8 cellular contexts compared by ENCODE assay signal in genomic region chr1:161487483-161487827, GRCh38. TPM values are rescaled to one million over a fixed set of nuclear protein-coding genes. Genes with fewer than 3 reads are reported as not detected.
DNase-seq lines count a peak whose midpoint lies in the region; ATAC-seq and TF ChIP-seq lines count a peak whose summit lies in the region.

No MANE protein-coding gene starts in this region.

- ATAC-seq in sciatic nerve (peak; percentile 59), GM19035 (IDR thresholded peaks at IDR 0.05; ENCODE audit: unreplicated experiment) (no peak)
- ATAC-seq in activated CD8-positive, alpha-beta T cell treated with anti-CD3 and anti-CD28 coated beads, Interleukin-2, amount 10 ng/mL, durations not matched to agents 7 days and 5 days: no peak

- H3K79me2 ChIP-seq in GM23248 (ENCODE audit: insufficient read depth) (no peaks in the 10 kb centered on the region), SK-N-SH (ENCODE audit: insufficient read depth) (no peaks in the 10 kb centered on the region)

- peaks cover 28% of the 10 kb centered on the region for H3K4me1 Mint-ChIP-seq in activated CD8-positive, alpha-beta T cell treated with anti-CD3 and anti-CD28 coated beads, Interleukin-2, amount 10 ng/mL, durations not matched to agents 7 days and 5 days (ENCODE audit: low read depth)
- peaks cover 14 to 18% of the 10 kb centered on the region in 2 donors for H3K4me1 Mint-ChIP-seq in immature natural killer cell

- peaks cover 42% of the 10 kb centered on the region for H3K27me3 Mint-ChIP-seq in activated CD8-positive, alpha-beta T cell treated with anti-CD3 and anti-CD28 coated beads, Interleukin-2, amount 10 ng/mL, durations not matched to agents 7 days and 5 days (ENCODE audit: low read depth)
- peaks cover 0 to 11% (median 6%) of the 10 kb centered on the region in 3 donors for H3K27me3 Mint-ChIP-seq in immature natural killer cell (ENCODE audit: low read depth in 3 of 3)

- H3K9me3 ChIP-seq in GM23248 (ENCODE audit: low read depth): no peaks in the 10 kb centered on the region
- H3K9me3 ChIP-seq in SK-N-SH: no peaks in the 10 kb centered on the region

- H3K4me2 ChIP-seq in GM23248 (ENCODE audit: unreplicated experiment) (peak overlapping the region; percentile 81), SK-N-SH (peak overlapping the region; percentile 54)

- TF ChIP-seq RAD21 in SK-N-SH (IDR thresholded peaks at IDR 0.05; ENCODE audit: low read length): no peak

- H3K27me3 ChIP-seq in GM23248 (replicated peaks; ENCODE audit: insufficient read depth) (peaks cover 36% of the 10 kb centered on the region), SK-N-SH (ENCODE audit: insufficient read depth) (peaks cover 48% of the 10 kb centered on the region)

- WGBS in GM23248 (ENCODE audit: low coverage in 1 of 2, low lambda C conversion rate in 2 of 2, missing lambda C conversion rate in 2 of 2), 2 experiments: 0 to 5% methylated on average over 2 of the region's 2 CpGs
- 0% methylated on average over 2 of the region's 2 CpGs for WGBS in SK-N-SH (ENCODE audit: low lambda C conversion rate)

- no peak overlapping the region for H3K27ac Mint-ChIP-seq in activated CD8-positive, alpha-beta T cell treated with anti-CD3 and anti-CD28 coated beads, Interleukin-2, amount 10 ng/mL, durations not matched to agents 7 days and 5 days
- no peak overlapping the region for H3K27ac Mint-ChIP-seq in immature natural killer cell

- TF ChIP-seq EP300 in SK-N-SH (IDR thresholded peaks at IDR 0.05; ENCODE audit: borderline replicate concordance in 1 of 2, low read depth in 1 of 2, low read length in 1 of 2): no peak

- no peaks in the 10 kb centered on the region for H3K9me3 Mint-ChIP-seq in activated CD8-positive, alpha-beta T cell treated with anti-CD3 and anti-CD28 coated beads, Interleukin-2, amount 10 ng/mL, durations not matched to agents 7 days and 5 days (ENCODE audit: insufficient read depth)
- H3K9me3 Mint-ChIP-seq in immature natural killer cell: no peaks in the 10 kb centered on the region

- peaks cover 9% of the 10 kb centered on the region; the same call in 1 of the 2 replicates for H3F3A ChIP-seq in GM23248 (ENCODE audit: insufficient read depth)
- H3F3A ChIP-seq in SK-N-SH (replicated peaks; ENCODE audit: insufficient read depth): peaks cover 4% of the 10 kb centered on the region

- no peak for TF ChIP-seq CTCF in SK-N-SH (IDR thresholded peaks at IDR 0.05)

- H3K9me2 ChIP-seq in GM23248 (ENCODE audit: insufficient read depth): no peaks in the 10 kb centered on the region
- no peaks in the 10 kb centered on the region for H3K9me2 ChIP-seq in SK-N-SH

- no peaks in the 10 kb centered on the region for H3K36me3 Mint-ChIP-seq in activated CD8-positive, alpha-beta T cell treated with anti-CD3 and anti-CD28 coated beads, Interleukin-2, amount 10 ng/mL, durations not matched to agents 7 days and 5 days (ENCODE audit: low read depth)
- H3K36me3 Mint-ChIP-seq in immature natural killer cell: no peaks in the 10 kb centered on the region

- H3K9ac ChIP-seq in GM23248: peak overlapping the region; percentile 65
- H3K9ac ChIP-seq in SK-N-SH: no peak overlapping the region

- H3K4me1 ChIP-seq in GM23248 (ENCODE audit: insufficient read depth): peaks cover 7% of the 10 kb centered on the region; the same call in 1 of the 2 replicates
- no peaks in the 10 kb centered on the region for H3K4me1 ChIP-seq in SK-N-SH (ENCODE audit: control insufficient read depth in 1 of 2, insufficient read depth in 2 of 2, low read depth in 1 of 2, low read length in 1 of 2)

- H3K4me3 Mint-ChIP-seq in activated CD8-positive, alpha-beta T cell treated with anti-CD3 and anti-CD28 coated beads, Interleukin-2, amount 10 ng/mL, durations not matched to agents 7 days and 5 days: no peak overlapping the region
- H3K4me3 Mint-ChIP-seq in immature natural killer cell: no peak overlapping the region

- H3K4me3 ChIP-seq in GM23248: peak overlapping the region; percentile 66
- H3K4me3 ChIP-seq in SK-N-SH (ENCODE audit: low read depth in 2 of 2, low read length in 1 of 2): peak overlapping the region in 1 of 2 experiments; percentile 46; a peak in 2 of 4 replicates

- intact Hi-C loops in sciatic nerve (cut with DNase I): no loop called here

- H3K36me3 ChIP-seq in GM23248 (ENCODE audit: low read depth) (no peaks in the 10 kb centered on the region), SK-N-SH (replicated peaks in 1 of 2; ENCODE audit: control insufficient read depth in 1 of 2, insufficient read depth in 2 of 2, low read length in 1 of 2) (no peaks in the 10 kb centered on the region)

- in situ Hi-C loops in GM23248 (cut with MboI): loop anchor here (10.0 kb wide), 1 partner anchor 257 kb away; the partner anchor contains the start of gene DUSP12

- H3K27ac ChIP-seq in GM23248 (peak overlapping the region; percentile 22; the same call in 1 of the 2 replicates), SK-N-SH (ENCODE audit: low read depth in 2 of 2, low read length in 1 of 2) (no peak overlapping the region)

- H2AFZ ChIP-seq in GM23248 (peak overlapping the region; percentile 76), SK-N-SH (ENCODE audit: low read depth) (0 out of 2 replicates have a peak overlapping the region, but pooled peaks have one; percentile 33)

- peak; percentile 89 for DNase-seq in GM23248
- DNase-seq in SK-N-SH: no peak
- DNase-seq in fibroblast of peridontal ligament (ENCODE audit: extremely low read depth): peak; percentile 45
- peak; percentile 71 for DNase-seq in sciatic nerve (ENCODE audit: low spot score)
- no peak for DNase-seq in NCI-H526 treated with DMSO at 0.1 percent for 48 hours (lab: John Stamatoyannopoulos, UW)
- DNase-seq in activated CD8-positive, alpha-beta T cell treated with anti-CD3 and anti-CD28 coated beads, Interleukin-2, amount 10 ng/mL, durations not matched to agents 7 days and 5 days: no peak
- no peak for DNase-seq in immature natural killer cell

- POLR2A ChIA-PET in SK-N-SH (lab: Yijun Ruan, JAX): no interaction called here
- POLR2A ChIA-PET in activated CD8-positive, alpha-beta T cell treated with anti-CD3 and anti-CD28 coated beads, Interleukin-2, amount 10 ng/mL, durations not matched to agents 7 days and 5 days (lab: Charles Lee): no interaction called here

- CTCF ChIA-PET in SK-N-SH (lab: Yijun Ruan, JAX): interaction anchor here (0.8 to 2.4 kb wide), 10 partner anchors 12 to 261 kb away, joined by 3 to 13 read pairs (median 4); no protein-coding TSS in a partner anchor
- CTCF ChIA-PET in activated CD8-positive, alpha-beta T cell treated with anti-CD3 and anti-CD28 coated beads, Interleukin-2, amount 10 ng/mL, durations not matched to agents 7 days and 5 days (lab: Charles Lee): interaction anchor here (0.7 to 4.8 kb wide), 16 partner anchors 14 to 276 kb away, joined by 3 to 44 read pairs (median 4); partner anchors contain the start of gene FCGR2A

- H4K20me1 ChIP-seq in GM23248 (ENCODE audit: insufficient read depth) (no peaks in the 10 kb centered on the region), SK-N-SH (ENCODE audit: insufficient read depth) (no peaks in the 10 kb centered on the region)

TF ChIP-seq in SK-N-SH, 30 proteins besides CTCF, POLR2A, EP300 and RAD21 (continues in another document):
- TF ChIP-seq NRF1 (IDR thresholded peaks at IDR 0.05; ENCODE audit: low read depth, low read length): no peak
- TF ChIP-seq JUND (IDR thresholded peaks at IDR 0.05): no peak
- no peak for TF ChIP-seq FOXM1 (IDR thresholded peaks at IDR 0.05; ENCODE audit: low read depth)
- TF ChIP-seq USF1 (IDR thresholded peaks at IDR 0.05; ENCODE audit: borderline replicate concordance, low read depth): no peak
- no peak for TF ChIP-seq IRF3 (IDR thresholded peaks at IDR 0.05; ENCODE audit: low read depth, low read length)
- TF ChIP-seq FOXJ3 (CRISPR knock-in tag; IDR thresholded peaks at IDR 0.05): no peak

RNA-seq across cellular contexts. Expression of gene FCGR2A, which starts 17.8 kb away (rescaled TPM):
- not detected in 2 replicates for total RNA-seq in GM23248 (2014; rRNA removed; shearing (Covaris generic))
- not detected in 2 replicates for polyA plus RNA-seq in GM23248 (2016; fragmentation: Nextera tagmentation; extraction: Ambion mirVana)
- 0.89 and 1.1 TPM in 2 replicates for polyA plus RNA-seq in SK-N-SH (2012; rRNA removed)
- 1.5 and 2.2 TPM in 2 replicates for polyA plus RNA-seq in SK-N-SH (2012; cell fraction: cytosol; rRNA removed)
- 0.27 and 0.62 TPM in 2 replicates for polyA plus RNA-seq in SK-N-SH (2012; cell fraction: nucleus; rRNA removed)
- 100 TPM for total RNA-seq in sciatic nerve
- under 1 TPM in 1 of 2 experiments, not detected in 1; 0.21 TPM for total RNA-seq in activated CD8-positive, alpha-beta T cell treated with anti-CD3 and anti-CD28 coated beads, Interleukin-2, amount 10 ng/mL, durations not matched to agents 7 days and 5 days
- 1 to 10 TPM in 2 of 3 donors, under 1 TPM in 1; 0.71 to 5.2 (median 2.1) TPM for polyA plus RNA-seq in immature natural killer cell

RNA-seq across cellular contexts. Expression of gene HSPA6, which starts 36.9 kb away (rescaled TPM):
- total RNA-seq in GM23248 (2014; rRNA removed; shearing (Covaris generic)): not detected in 2 replicates
- polyA plus RNA-seq in GM23248 (2016; fragmentation: Nextera tagmentation; extraction: Ambion mirVana) (0.13 and 0.23 TPM in 2 replicates), SK-N-SH (2012; rRNA removed) (0.07 and 0.10 TPM in 2 replicates), immature natural killer cell (1 to 10 TPM in 2 of 3 donors, under 1 TPM in 1; 0.61 to 8.8 (median 6.9) TPM)
- 0.05 and 0.12 TPM in 2 replicates for polyA plus RNA-seq in SK-N-SH (2012; cell fraction: cytosol; rRNA removed)
- polyA plus RNA-seq in SK-N-SH (2012; cell fraction: nucleus; rRNA removed): 0.13 and 0.46 TPM in 2 replicates
- 13.4 TPM for total RNA-seq in sciatic nerve
- total RNA-seq in activated CD8-positive, alpha-beta T cell treated with anti-CD3 and anti-CD28 coated beads, Interleukin-2, amount 10 ng/mL, durations not matched to agents 7 days and 5 days: 1 to 10 TPM in 1 of 2 experiments, under 1 TPM in 1; 0.94 to 1.1 TPM

Comparison
In these comparisons a context has a peak if more than half of its experiments do, and no peak if none do; other contexts are left out.
1. DNase-seq: peak in GM23248 (single experiment), fibroblast of peridontal ligament (single experiment) and sciatic nerve (single experiment); none in SK-N-SH (single experiment), NCI-H526 treated with DMSO at 0.1 percent for 48 hours (single experiment), activated CD8-positive, alpha-beta T cell treated with anti-CD3 and anti-CD28 coated beads, Interleukin-2, amount 10 ng/mL, durations not matched to agents 7 days and 5 days (single experiment) and immature natural killer cell (0 of 3).
2. RNA of gene FCGR2A, which starts 17.8 kb away (total RNA-seq): 100 TPM in sciatic nerve (single experiment); 0.21 TPM in activated CD8-positive, alpha-beta T cell treated with anti-CD3 and anti-CD28 coated beads, Interleukin-2, amount 10 ng/mL, durations not matched to agents 7 days and 5 days and not detected in GM23248; every median in the first group is over 10 times any median in the second.